ENCODE assay signal across 16 cellular contexts in the genomic region with DNA sequence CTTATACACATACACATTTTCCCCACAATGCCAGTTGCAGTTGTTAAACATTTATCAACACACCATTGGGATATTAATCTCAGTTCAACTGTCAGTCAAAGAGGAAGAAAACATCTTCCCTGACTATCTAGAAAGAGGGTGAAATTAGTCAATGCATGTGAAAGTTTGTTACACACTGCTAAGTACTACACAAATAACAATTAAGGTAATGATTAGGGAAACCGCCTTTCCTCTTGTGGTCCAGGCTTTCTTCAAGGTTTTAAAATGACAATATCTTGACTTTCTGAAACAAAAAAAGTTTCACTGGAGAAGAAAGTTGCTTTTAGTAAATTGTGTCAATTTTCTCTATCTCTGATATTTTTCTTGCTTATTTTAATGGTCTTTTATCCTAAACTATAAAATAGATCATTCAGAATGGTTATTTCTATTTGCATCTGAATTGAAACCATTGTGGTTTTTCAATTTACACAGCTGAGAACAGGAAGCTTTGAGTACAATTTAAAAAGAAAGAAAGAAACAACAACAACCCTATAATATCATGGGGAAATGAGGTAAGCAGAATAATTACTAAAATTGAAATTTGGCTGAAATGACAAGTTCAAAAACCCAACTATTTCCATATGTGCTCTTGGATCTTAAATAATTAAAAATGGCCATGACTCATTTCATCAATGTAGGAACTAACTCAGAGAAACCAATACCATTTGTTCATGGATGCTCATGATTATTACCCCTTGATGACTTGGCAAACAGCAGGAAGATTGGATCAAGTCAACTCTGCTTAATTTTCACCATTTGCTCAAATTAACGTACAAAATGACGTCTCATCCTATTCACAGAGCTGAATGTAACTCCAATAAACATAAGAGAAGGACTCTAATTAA. TPM values are rescaled to one million over a fixed set of nuclear protein-coding genes. Genes with fewer than 3 reads are reported as not detected.
DNase-seq lines count a peak whose midpoint lies in the region; ATAC-seq lines count a peak whose summit lies in the region.
"Had no signal": no experiment of that assay in that cellular context is flagged by ENCODE, and none has a peak within 500 bp of the region (broad histone marks: within the 10 kb centered on the region; RNA-seq: fewer than 3 reads in every experiment).

No MANE protein-coding gene starts in this region.

- CTCF ChIA-PET in activated CD8-positive, alpha-beta memory T cell treated with anti-CD3 and anti-CD28 coated beads, Interleukin-2, amount 10 ng/mL, durations not matched to agents 7 days and 5 days (lab: Charles Lee), result no interaction called here

- peak; percentile 30 for ATAC-seq in activated CD8-positive, alpha-beta memory T cell treated with anti-CD3 and anti-CD28 coated beads, Interleukin-2, amount 10 ng/mL, durations not matched to agents 7 days and 5 days
- peak; percentile 99 for ATAC-seq in GM21737 (IDR thresholded peaks at IDR 0.05; ENCODE audit: unreplicated experiment)
- ATAC-seq in HG03103 (IDR thresholded peaks at IDR 0.05; ENCODE audit: low read depth, unreplicated experiment), result peak; percentile 97

- no peak overlapping the region for H3K27ac Mint-ChIP-seq in activated CD8-positive, alpha-beta memory T cell treated with anti-CD3 and anti-CD28 coated beads, Interleukin-2, amount 10 ng/mL, durations not matched to agents 7 days and 5 days
- H3K27ac Mint-ChIP-seq in immature natural killer cell, result no peak overlapping the region

- H3K36me3 Mint-ChIP-seq in activated CD8-positive, alpha-beta memory T cell treated with anti-CD3 and anti-CD28 coated beads, Interleukin-2, amount 10 ng/mL, durations not matched to agents 7 days and 5 days, result no peaks in the 10 kb centered on the region
- no peaks in the 10 kb centered on the region for H3K36me3 Mint-ChIP-seq in immature natural killer cell

- peaks cover 7% of the 10 kb centered on the region for H3K4me1 Mint-ChIP-seq in activated CD8-positive, alpha-beta memory T cell treated with anti-CD3 and anti-CD28 coated beads, Interleukin-2, amount 10 ng/mL, durations not matched to agents 7 days and 5 days
- no peaks in the 10 kb centered on the region for H3K4me1 Mint-ChIP-seq in immature natural killer cell

- H3K27me3 Mint-ChIP-seq in activated CD8-positive, alpha-beta memory T cell treated with anti-CD3 and anti-CD28 coated beads, Interleukin-2, amount 10 ng/mL, durations not matched to agents 7 days and 5 days, result peaks cover 15% of the 10 kb centered on the region
- H3K27me3 Mint-ChIP-seq in immature natural killer cell (ENCODE audit: low read depth in 3 of 3), result no peaks in the 10 kb centered on the region

- H3K9me3 Mint-ChIP-seq in activated CD8-positive, alpha-beta memory T cell treated with anti-CD3 and anti-CD28 coated beads, Interleukin-2, amount 10 ng/mL, durations not matched to agents 7 days and 5 days (ENCODE audit: low read depth), result no peaks in the 10 kb centered on the region
- H3K9me3 Mint-ChIP-seq in immature natural killer cell, result peaks cover 0 to 3% (median 0%) of the 10 kb centered on the region in 6 donors

- DNase-seq in activated CD8-positive, alpha-beta memory T cell treated with anti-CD3 and anti-CD28 coated beads, Interleukin-2, amount 10 ng/mL, durations not matched to agents 7 days and 5 days, result no peak
- no peak for DNase-seq in activated CD8-positive, alpha-beta memory T cell treated with anti-CD3 and anti-CD28 coated beads, Interleukin-2, amount 50 U/mL, for 48 hours
- DNase-seq in H4 (ENCODE audit: low spot score) (no peak), DMS79 treated with DMSO at 0.1 percent for 48 hours (lab: John Stamatoyannopoulos, UW) (no peak), immature natural killer cell (no peak), NCI-H345 (lab: John Stamatoyannopoulos, UW) (no peak)
- DNase-seq: 8988T; activated effector memory CD4-positive, alpha-beta T cell treated with Interleukin-2 at 50 U/mL for 16 hours; DMS153; hippocampal formation; thyroid gland had no signal

- no peak overlapping the region for H3K4me3 Mint-ChIP-seq in activated CD8-positive, alpha-beta memory T cell treated with anti-CD3 and anti-CD28 coated beads, Interleukin-2, amount 10 ng/mL, durations not matched to agents 7 days and 5 days
- H3K4me3 Mint-ChIP-seq in immature natural killer cell, result no peak overlapping the region

RNA-seq across cellular contexts. Expression of a gene that starts 31.7 kb away (rescaled TPM):
- total RNA-seq in activated CD8-positive, alpha-beta memory T cell treated with anti-CD3 and anti-CD28 coated beads, Interleukin-2, amount 10 ng/mL, durations not matched to agents 7 days and 5 days, result not detected
- not detected in 2 replicates for total RNA-seq in H4 (2014; rRNA removed; shearing (Covaris generic))
- polyA plus RNA-seq in immature natural killer cell, result not detected
- total RNA-seq: LHCN-M2, NCI-H460, SK-MEL-5 had no signal

Comparison
In these comparisons a context has a peak if more than half of its experiments do, and no peak if none do; other contexts are left out.
1. ATAC-seq: peak in every context shown above with its lines; median percentile 99 in GM21737; 97 in HG03103; 30 in activated CD8-positive, alpha-beta memory T cell treated with anti-CD3 and anti-CD28 coated beads, Interleukin-2, amount 10 ng/mL, durations not matched to agents 7 days and 5 days.